In genomic region chr6:14130431-14131075, GRCh38 we compare ENCODE assay signal across 19 cellular contexts. TPM values are rescaled to one million over a fixed set of nuclear protein-coding genes. Genes with fewer than 3 reads are reported as not detected.
A peak's percentile ranks its signal among the peaks of the same experiment; 100 is the strongest.
DNase-seq lines count a peak whose midpoint lies in the region; ATAC-seq and TF ChIP-seq lines count a peak whose summit lies in the region.
"Had no signal": no experiment of that assay in that cellular context is flagged by ENCODE, and none has a peak within 500 bp of the region (broad histone marks: within the 10 kb centered on the region; RNA-seq: fewer than 3 reads in every experiment).

No MANE protein-coding gene starts in this region.

- H3K4me1 Mint-ChIP-seq in natural killer cell (peaks cover 9 to 24% of the 10 kb centered on the region in 2 donors), type B pancreatic cell (ENCODE audit: unreplicated experiment) (peaks cover 20% of the 10 kb centered on the region)
- H3K4me1 Mint-ChIP-seq in natural killer cell treated with Interleukin-12 subunit alpha and Interleukin-12 subunit beta and Interleukin-15 and Interleukin-18, amount 100 ng/mL, for 72 hours (ENCODE audit: low read depth in 2 of 2) = peaks cover 17 to 49% of the 10 kb centered on the region in 2 donors

- H3K36me3 ChIP-seq in adrenal gland (replicated peaks in 1 of 2) (peaks cover 0 to 6% of the 10 kb centered on the region in 2 donors), smooth muscle cell (ENCODE audit: low read depth) (no peaks in the 10 kb centered on the region)

- peak in 2 of 3 donors; percentile 16 to 21 for ATAC-seq in natural killer cell
- no peak for ATAC-seq in natural killer cell treated with Interleukin-12 subunit alpha and Interleukin-12 subunit beta and Interleukin-15 and Interleukin-18, amount 100 ng/mL, for 72 hours
- ATAC-seq in GM21825 (IDR thresholded peaks at IDR 0.05; ENCODE audit: unreplicated experiment) = no peak
- ATAC-seq in SK-N-SH treated with all-trans-retinoic acid at 6 μM for 48 hours = no peak

- no peak overlapping the region for H2AFZ ChIP-seq in smooth muscle cell (ENCODE audit: low read depth)

- H3F3A ChIP-seq in smooth muscle cell (ENCODE audit: low read depth) = no peaks in the 10 kb centered on the region

- no peak for TF ChIP-seq POLR2A in adrenal gland (IDR thresholded peaks at IDR 0.05)

- no peaks in the 10 kb centered on the region for H3K36me3 Mint-ChIP-seq in natural killer cell
- peaks cover 21% of the 10 kb centered on the region for H3K36me3 Mint-ChIP-seq in natural killer cell treated with Interleukin-12 subunit alpha and Interleukin-12 subunit beta and Interleukin-15 and Interleukin-18, amount 100 ng/mL, for 72 hours
- H3K36me3 Mint-ChIP-seq in type B pancreatic cell = peaks cover 10% of the 10 kb centered on the region

- no peak overlapping the region for H3K9ac ChIP-seq in smooth muscle cell (ENCODE audit: low read depth)

- TF ChIP-seq CTCF in natural killer cell (IDR thresholded peaks at IDR 0.05) (no peak), adrenal gland (IDR thresholded peaks at IDR 0.05) (no peak), type B pancreatic cell (conservative IDR thresholded peaks at IDR 0.05) (no peak), smooth muscle cell (IDR thresholded peaks at IDR 0.05; ENCODE audit: borderline replicate concordance, insufficient read depth, poor library complexity, severe bottlenecking) (no peak)

- H3K9me3 ChIP-seq in adrenal gland (replicated peaks in 1 of 3) (no peaks in the 10 kb centered on the region), smooth muscle cell (replicated peaks; ENCODE audit: low read depth) (no peaks in the 10 kb centered on the region)

- H3K27ac Mint-ChIP-seq in natural killer cell (no peak overlapping the region), type B pancreatic cell (peak overlapping the region; percentile 52)
- peak overlapping the region in 1 of 2 donors; percentile 16 for H3K27ac Mint-ChIP-seq in natural killer cell treated with Interleukin-12 subunit alpha and Interleukin-12 subunit beta and Interleukin-15 and Interleukin-18, amount 100 ng/mL, for 72 hours
- H3K27ac Mint-ChIP-seq: stimulated activated naive CD8-positive, alpha-beta T cell treated with anti-CD3 and anti-CD28 coated beads, Interleukin-15, amount 100 ng/mL, for 72 hours had no signal

- WGBS in adrenal gland, 4 donors = 73 to 79% (median 75%) methylated on average over 15 of the region's 15 CpGs
- WGBS in smooth muscle cell (ENCODE audit: low lambda C conversion rate) = 92% methylated on average over 15 of the region's 15 CpGs

- H3K4me3 Mint-ChIP-seq in natural killer cell (peak overlapping the region; percentile 28), type B pancreatic cell (no peak overlapping the region)
- no peak overlapping the region for H3K4me3 Mint-ChIP-seq in natural killer cell treated with Interleukin-12 subunit alpha and Interleukin-12 subunit beta and Interleukin-15 and Interleukin-18, amount 100 ng/mL, for 72 hours
- H3K4me3 Mint-ChIP-seq: activated T-helper 1 cell treated with anti-CD3 and anti-CD28 coated beads, Interleukin-12 subunit alpha, Interleukin-12 subunit beta, Interleukin-2, Interleukin-4 antibody, amounts not matched to agents 30 ng/mL and 10 ng/mL and 1 ng/mL, durations not matched to agents 14 hours and 24 hours and 36 hours; CD4-positive, alpha-beta memory T cell; stimulated activated naive CD8-positive, alpha-beta T cell treated with anti-CD3 and anti-CD28 coated beads, Interleukin-15, amount 100 ng/mL, for 72 hours had no signal

- H3K4me3 ChIP-seq in adrenal gland (no peak overlapping the region), smooth muscle cell (no peak overlapping the region)

- no peak overlapping the region for H3K27ac ChIP-seq in adrenal gland
- H3K27ac ChIP-seq in smooth muscle cell (ENCODE audit: low read depth) = no peak overlapping the region

- no peak overlapping the region for H3K4me2 ChIP-seq in smooth muscle cell

- no peaks in the 10 kb centered on the region for H4K20me1 ChIP-seq in smooth muscle cell (ENCODE audit: low read depth)

- intact Hi-C loops in natural killer cell (cut with micrococcal nuclease) (no loop called here), adrenal gland (cut with DNase I) (no loop called here)

- DNase-seq in natural killer cell (no peak), adrenal gland (peak; percentile 57 to 87 (median 83)), kidney glomerular epithelial cell (lab: John Stamatoyannopoulos, UW) (peak; percentile 56), type B pancreatic cell (ENCODE audit: extremely low spot score, unreplicated experiment) (no peak), smooth muscle cell (lab: John Stamatoyannopoulos, UW; ENCODE audit: unreplicated experiment) (no peak)
- no peak for DNase-seq in natural killer cell treated with Interleukin-12 subunit alpha and Interleukin-12 subunit beta and Interleukin-15 and Interleukin-18, amount 100 ng/mL, for 72 hours (ENCODE audit: low spot score)
- DNase-seq: ACHN; CD4-positive, alpha-beta memory T cell; DMS79 treated with DMSO at 0.1 percent for 48 hours; effector memory CD4-positive, alpha-beta T cell; islet precursor cell; KG1; NCI-H1436; NCI-H69; right cardiac atrium; stimulated activated naive CD8-positive, alpha-beta T cell treated with anti-CD3 and anti-CD28 coated beads, Interleukin-15, amount 100 ng/mL, for 72 hours had no signal

- no peaks in the 10 kb centered on the region for H3K9me3 Mint-ChIP-seq in natural killer cell
- no peaks in the 10 kb centered on the region for H3K9me3 Mint-ChIP-seq in natural killer cell treated with Interleukin-12 subunit alpha and Interleukin-12 subunit beta and Interleukin-15 and Interleukin-18, amount 100 ng/mL, for 72 hours
- H3K9me3 Mint-ChIP-seq in type B pancreatic cell = no peaks in the 10 kb centered on the region
- H3K9me3 Mint-ChIP-seq: CD4-positive, alpha-beta memory T cell; stimulated activated naive CD8-positive, alpha-beta T cell treated with anti-CD3 and anti-CD28 coated beads, Interleukin-15, amount 100 ng/mL, for 72 hours had no signal

- H3K27me3 ChIP-seq in adrenal gland = no peaks in the 10 kb centered on the region
- H3K27me3 ChIP-seq in smooth muscle cell (ENCODE audit: low read depth) = no peaks in the 10 kb centered on the region

- H3K27me3 Mint-ChIP-seq in natural killer cell (ENCODE audit: low read depth in 2 of 2) (no peaks in the 10 kb centered on the region), type B pancreatic cell (peaks cover 10% of the 10 kb centered on the region)
- no peaks in the 10 kb centered on the region for H3K27me3 Mint-ChIP-seq in natural killer cell treated with Interleukin-12 subunit alpha and Interleukin-12 subunit beta and Interleukin-15 and Interleukin-18, amount 100 ng/mL, for 72 hours
- H3K27me3 Mint-ChIP-seq: CD4-positive, alpha-beta memory T cell; stimulated activated naive CD8-positive, alpha-beta T cell treated with anti-CD3 and anti-CD28 coated beads, Interleukin-15, amount 100 ng/mL, for 72 hours had no signal

- peaks cover 0 to 7% of the 10 kb centered on the region in 2 donors for H3K4me1 ChIP-seq in adrenal gland (replicated peaks in 1 of 2)
- H3K4me1 ChIP-seq in smooth muscle cell (ENCODE audit: low read depth) = no peaks in the 10 kb centered on the region

- no peaks in the 10 kb centered on the region for H3K79me2 ChIP-seq in smooth muscle cell (ENCODE audit: low read depth)

TF ChIP-seq in SK-N-SH treated with all-trans-retinoic acid at 6 μM for 48 hours, 23 proteins besides CTCF, POLR2A, EP300 and RAD21 (continues in another document):
- no peak for TF ChIP-seq TOX (CRISPR knock-in tag; IDR thresholded peaks at IDR 0.05; ENCODE audit: borderline replicate concordance)
- TF ChIP-seq SNAI2 (CRISPR knock-in tag; IDR thresholded peaks at IDR 0.05) = no peak
- no peak for TF ChIP-seq PPARA (CRISPR knock-in tag; IDR thresholded peaks at IDR 0.05; ENCODE audit: borderline replicate concordance)
- TF ChIP-seq CSRNP3 (CRISPR knock-in tag; IDR thresholded peaks at IDR 0.05) = no peak
- no peak for TF ChIP-seq ZNF565 (CRISPR knock-in tag; conservative IDR thresholded peaks at IDR 0.05; ENCODE audit: low read depth)
- TF ChIP-seq BACH2 (CRISPR knock-in tag; IDR thresholded peaks at IDR 0.05; ENCODE audit: borderline replicate concordance) = no peak
- TF ChIP-seq ISL1 (CRISPR knock-in tag; IDR thresholded peaks at IDR 0.05) = no peak
- no peak for TF ChIP-seq ZFP30 (CRISPR knock-in tag; IDR thresholded peaks at IDR 0.05)
- TF ChIP-seq ZC3H10 (CRISPR knock-in tag; IDR thresholded peaks at IDR 0.05) = no peak
- no peak for TF ChIP-seq ZNF70 (CRISPR knock-in tag; IDR thresholded peaks at IDR 0.05)
- TF ChIP-seq OSR1 (CRISPR knock-in tag; IDR thresholded peaks at IDR 0.05) = no peak
- TF ChIP-seq ZFP3 (CRISPR knock-in tag; IDR thresholded peaks at IDR 0.05) = no peak
- TF ChIP-seq TCF4 (CRISPR knock-in tag; IDR thresholded peaks at IDR 0.05; ENCODE audit: borderline replicate concordance) = no peak
- no peak for TF ChIP-seq ARNTL (CRISPR knock-in tag; IDR thresholded peaks at IDR 0.05; ENCODE audit: borderline replicate concordance, low read depth)
- no peak for TF ChIP-seq CSDC2 (CRISPR knock-in tag; IDR thresholded peaks at IDR 0.05)
- no peak for TF ChIP-seq ESRRG (CRISPR knock-in tag; IDR thresholded peaks at IDR 0.05)

RNA-seq across cellular contexts. Expression of gene CD83, which starts 13.0 kb away (rescaled TPM):
- total RNA-seq in natural killer cell = 100 to 1,000 TPM in 1 of 3 donors, 10 to 100 TPM in 2; 54.8 to 110 (median 64.3) TPM
- 100 to 1,000 TPM in 1 of 2 donors, 10 to 100 TPM in 1; 31.4 to 124 TPM for total RNA-seq in natural killer cell treated with Interleukin-12 subunit alpha and Interleukin-12 subunit beta and Interleukin-15 and Interleukin-18, amount 100 ng/mL, for 72 hours
- 100 to 1,000 TPM in 1 of 8 donors, 10 to 100 TPM in 2, 1 to 10 TPM in 5; 4.0 to 118 (median 8.5) TPM for total RNA-seq in adrenal gland
- 10 to 100 TPM in 1 of 3 donors, 1 to 10 TPM in 2; 6.6 to 59.6 (median 8.1) TPM for polyA plus RNA-seq in adrenal gland
- total RNA-seq in type B pancreatic cell (ENCODE audit: low replicate concordance) = 1.7 and 7.7 TPM in 2 replicates
- 3.1 and 4.0 TPM in 2 replicates for total RNA-seq in smooth muscle cell
- polyA plus RNA-seq in smooth muscle cell = 1.9 and 2.3 TPM in 2 replicates

Comparison
In these comparisons a context has a peak if more than half of its experiments do, and no peak if none do; other contexts are left out.
1. ATAC-seq: peak in natural killer cell (2 of 3); none in natural killer cell treated with Interleukin-12 subunit alpha and Interleukin-12 subunit beta and Interleukin-15 and Interleukin-18, amount 100 ng/mL, for 72 hours (0 of 2), GM21825 (single experiment) and SK-N-SH treated with all-trans-retinoic acid at 6 μM for 48 hours (single experiment).
2. DNase-seq: peak in adrenal gland (7 of 7) and kidney glomerular epithelial cell (single experiment); none in natural killer cell (single experiment), natural killer cell treated with Interleukin-12 subunit alpha and Interleukin-12 subunit beta and Interleukin-15 and Interleukin-18, amount 100 ng/mL, for 72 hours (single experiment), type B pancreatic cell (single experiment) and smooth muscle cell (single experiment).